ENCODE assay signal across 23 cellular contexts in the genomic region with DNA sequence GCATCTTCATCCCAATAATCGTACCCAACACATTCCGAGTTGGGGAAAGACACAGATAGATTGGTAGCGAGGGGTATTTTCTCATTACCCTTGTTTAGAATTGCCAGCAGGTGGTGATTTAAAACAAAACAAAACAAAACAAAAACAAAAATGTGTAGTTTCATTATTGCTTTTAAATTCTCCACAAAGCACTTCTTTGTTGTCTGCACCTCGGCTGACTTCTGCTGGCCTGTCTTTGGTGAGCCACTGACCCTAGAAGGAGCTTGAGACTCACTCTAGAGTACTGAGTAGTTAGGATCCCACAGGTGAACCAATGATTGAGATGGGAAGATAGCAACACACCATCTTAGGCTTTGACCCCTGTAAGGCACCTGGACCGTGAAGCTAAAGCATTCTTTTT.
DNase-seq lines count a peak whose midpoint lies in the region; ATAC-seq and TF ChIP-seq lines count a peak whose summit lies in the region.
"Had no signal": no experiment of that assay in that cellular context is flagged by ENCODE, and none has a peak within 500 bp of the region (broad histone marks: within the 10 kb centered on the region; RNA-seq: fewer than 3 reads in every experiment).

No MANE protein-coding gene starts in this region.

- no peak overlapping the region for H3K4me2 ChIP-seq in PC-3 (ENCODE audit: low read length)

- BruUV-seq in PC-3 (replicated peaks; lab: Mats Ljungman, UMichigan), result no TSS peak

- no peak overlapping the region for H3K9ac ChIP-seq in PC-3 (ENCODE audit: low read length)

- H3K9me3 Mint-ChIP-seq in activated CD4-positive, alpha-beta T cell treated with anti-CD3 and anti-CD28 coated beads, Interleukin-2, amount 10 ng/mL, durations not matched to agents 24 days and 14 days, result no peaks in the 10 kb centered on the region
- H3K9me3 Mint-ChIP-seq in activated T-cell treated with anti-CD3 and anti-CD28 coated beads, Interleukin-2, amount 50 U/mL, for 72 hours, result no peaks in the 10 kb centered on the region
- H3K9me3 Mint-ChIP-seq: CD8-positive, alpha-beta T cell; T-cell; T-helper 2 cell treated with Interferon-gamma antibody and Interleukin-4, amounts not matched to agents 5 μg/mL and 100 μg/mL, for 36 hours had no signal

- intact Hi-C loops in activated CD4-positive, alpha-beta T cell treated with anti-CD3 and anti-CD28 coated beads, Interleukin-2, amount 10 ng/mL, durations not matched to agents 24 days and 14 days (cut with micrococcal nuclease), result no loop called here
- intact Hi-C loops in PC-3 (cut with micrococcal nuclease), result loop anchor here (5.0 kb wide), 2 partner anchors 68 to 168 kb away; no protein-coding TSS in a partner anchor

- POLR2A ChIA-PET in PC-3 (lab: Charles Lee; ENCODE audit: unreplicated experiment), result no interaction called here

- no peaks in the 10 kb centered on the region for H3K36me3 Mint-ChIP-seq in activated CD4-positive, alpha-beta T cell treated with anti-CD3 and anti-CD28 coated beads, Interleukin-2, amount 10 ng/mL, durations not matched to agents 24 days and 14 days (ENCODE audit: low read depth)
- H3K36me3 Mint-ChIP-seq in activated T-cell treated with anti-CD3 and anti-CD28 coated beads, Interleukin-2, amount 50 U/mL, for 72 hours (ENCODE audit: insufficient read depth in 2 of 2), result no peaks in the 10 kb centered on the region
- H3K36me3 Mint-ChIP-seq: CD8-positive, alpha-beta T cell; T-cell had no signal

- no peak for TF ChIP-seq CTCF in PC-3 (conservative IDR thresholded peaks at IDR 0.05; ENCODE audit: low read depth, low read length)

- H3K9me3 ChIP-seq in PC-3 (ENCODE audit: low read length), result no peaks in the 10 kb centered on the region
- H3K9me3 ChIP-seq: SJCRH30 had no signal

- H3K27ac Mint-ChIP-seq in activated CD4-positive, alpha-beta T cell treated with anti-CD3 and anti-CD28 coated beads, Interleukin-2, amount 10 ng/mL, durations not matched to agents 24 days and 14 days, result no peak overlapping the region
- H3K27ac Mint-ChIP-seq in activated T-cell treated with anti-CD3 and anti-CD28 coated beads, Interleukin-2, amount 50 U/mL, for 72 hours, result no peak overlapping the region
- H3K27ac Mint-ChIP-seq: CD8-positive, alpha-beta T cell; T-cell; T-helper 2 cell treated with Interferon-gamma antibody and Interleukin-4, amounts not matched to agents 5 μg/mL and 100 μg/mL, for 36 hours had no signal

- CTCF ChIA-PET in PC-3 (lab: Charles Lee), result no interaction called here

- H3K79me2 ChIP-seq in PC-3 (ENCODE audit: low read length), result no peaks in the 10 kb centered on the region

- H3K9me2 ChIP-seq in PC-3 (replicated peaks; ENCODE audit: low read length), result no peaks in the 10 kb centered on the region

- no peak overlapping the region for H2AFZ ChIP-seq in PC-3 (ENCODE audit: low read length)

- H3K4me3 ChIP-seq in PC-3 (ENCODE audit: low read length), result no peak overlapping the region
- H3K4me3 ChIP-seq: SJCRH30 had no signal

- H3K4me1 ChIP-seq in PC-3 (ENCODE audit: insufficient read depth, low read length), result no peaks in the 10 kb centered on the region
- H3K4me1 ChIP-seq: SJCRH30 had no signal

- no peaks in the 10 kb centered on the region for H4K20me1 ChIP-seq in PC-3 (ENCODE audit: low read length)

- no peaks in the 10 kb centered on the region for H3K36me3 ChIP-seq in PC-3 (ENCODE audit: low read depth, low read length)
- H3K36me3 ChIP-seq: SJCRH30 had no signal

- ATAC-seq in HG02610 (IDR thresholded peaks at IDR 0.05; ENCODE audit: unreplicated experiment) (peak; percentile 59), HG03520 (IDR thresholded peaks at IDR 0.05; ENCODE audit: unreplicated experiment) (peak; percentile 55), PC-3 (no peak)
- no peak for ATAC-seq in activated T-cell treated with anti-CD3 and anti-CD28 coated beads, Interleukin-2, amount 50 U/mL, for 72 hours (replicated peaks in 1 of 2)
- ATAC-seq: CD8-positive, alpha-beta T cell; T-cell had no signal

- H3K27me3 Mint-ChIP-seq in activated CD4-positive, alpha-beta T cell treated with anti-CD3 and anti-CD28 coated beads, Interleukin-2, amount 10 ng/mL, durations not matched to agents 24 days and 14 days, result peaks cover 5% of the 10 kb centered on the region
- H3K27me3 Mint-ChIP-seq in activated T-cell treated with anti-CD3 and anti-CD28 coated beads, Interleukin-2, amount 50 U/mL, for 72 hours (ENCODE audit: low read depth), result no peaks in the 10 kb centered on the region

- no peak overlapping the region for H3K4me3 Mint-ChIP-seq in activated CD4-positive, alpha-beta T cell treated with anti-CD3 and anti-CD28 coated beads, Interleukin-2, amount 10 ng/mL, durations not matched to agents 24 days and 14 days
- no peak overlapping the region for H3K4me3 Mint-ChIP-seq in activated T-cell treated with anti-CD3 and anti-CD28 coated beads, Interleukin-2, amount 50 U/mL, for 72 hours
- H3K4me3 Mint-ChIP-seq: CD8-positive, alpha-beta T cell; T-cell; T-helper 2 cell treated with Interferon-gamma antibody and Interleukin-4, amounts not matched to agents 5 μg/mL and 100 μg/mL, for 36 hours had no signal

- no peaks in the 10 kb centered on the region for H3K27me3 ChIP-seq in PC-3 (ENCODE audit: low read length)
- H3K27me3 ChIP-seq: SJCRH30 had no signal

- no peaks in the 10 kb centered on the region for H3K4me1 Mint-ChIP-seq in activated CD4-positive, alpha-beta T cell treated with anti-CD3 and anti-CD28 coated beads, Interleukin-2, amount 10 ng/mL, durations not matched to agents 24 days and 14 days
- H3K4me1 Mint-ChIP-seq in activated T-cell treated with anti-CD3 and anti-CD28 coated beads, Interleukin-2, amount 50 U/mL, for 72 hours (ENCODE audit: low read depth), result no peaks in the 10 kb centered on the region
- H3K4me1 Mint-ChIP-seq: T-cell had no signal

- peak; percentile 47 for DNase-seq in activated CD4-positive, alpha-beta T cell treated with anti-CD3 and anti-CD28 coated beads, Interleukin-2, amount 10 ng/mL, durations not matched to agents 24 days and 14 days
- no peak for DNase-seq in activated CD4-positive, alpha-beta T cell treated with anti-CD3 and anti-CD28 coated beads, Interleukin-2, amount 50 U/mL, for 48 hours
- DNase-seq in PC-3 (no peak), NCI-H1436 treated with DMSO at 0.1 percent for 48 hours (lab: John Stamatoyannopoulos, UW) (no peak)
- DNase-seq in activated T-cell treated with anti-CD3 and anti-CD28 coated beads, Interleukin-2, amount 50 U/mL, for 72 hours, result no peak
- DNase-seq: AML-193, C1 segment of cervical spinal cord, Calu3, DMS153, GDM1, H7, Karpas-422, MV-4-11, NCI-H1694 treated with DMSO at 0.1 percent for 48 hours, NCI-H2081 treated with DMSO at 0.1 percent for 48 hours, NCI-H2171 treated with DMSO at 0.1 percent for 48 hours, NCI-H526, SJCRH30, T-cell had no signal

- H3K27ac ChIP-seq in PC-3 (ENCODE audit: low read length), result no peak overlapping the region
- H3K27ac ChIP-seq: SJCRH30 had no signal

- no peaks in the 10 kb centered on the region for H3F3A ChIP-seq in PC-3 (ENCODE audit: low read length, unreplicated experiment)

Comparison
In these comparisons a context has a peak if more than half of its experiments do, and no peak if none do; other contexts are left out.
1. ATAC-seq: peak in HG02610 (single experiment) and HG03520 (single experiment); none in PC-3 (single experiment) and activated T-cell treated with anti-CD3 and anti-CD28 coated beads, Interleukin-2, amount 50 U/mL, for 72 hours (0 of 2).